Comparison of ENCODE assay signal across 14 cellular contexts in the genomic region with DNA sequence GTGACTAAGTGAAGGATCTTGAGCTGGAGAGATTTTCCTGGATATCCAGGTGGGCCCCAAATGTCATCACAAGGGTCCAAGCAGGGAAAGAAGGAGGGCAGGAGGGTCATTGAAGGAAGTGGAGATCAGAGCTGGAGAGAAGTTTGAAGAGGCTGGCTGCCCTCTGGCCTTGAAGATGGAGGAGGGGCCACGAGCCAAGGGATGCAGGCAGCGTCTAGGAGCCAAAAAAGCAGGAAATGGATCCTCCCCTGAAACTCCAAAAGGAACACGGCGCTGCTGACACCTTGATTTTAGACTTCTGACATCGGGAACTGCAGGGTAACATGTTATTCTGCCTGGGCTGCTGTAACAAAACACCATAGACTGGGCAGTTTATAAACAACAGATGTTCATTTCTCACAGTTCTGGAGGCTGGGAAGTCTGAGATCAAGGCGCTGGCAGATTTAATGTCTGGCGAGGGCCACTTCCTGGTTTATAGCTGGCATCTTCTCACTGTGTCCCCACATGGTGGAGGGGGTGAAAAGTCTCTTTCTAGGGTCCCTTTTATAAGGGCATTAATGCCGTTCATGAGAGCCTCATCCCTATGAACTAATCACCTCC. TPM values are rescaled to one million over a fixed set of nuclear protein-coding genes. Genes with fewer than 3 reads are reported as not detected.
DNase-seq lines count a peak whose midpoint lies in the region; ATAC-seq, FAIRE-seq and TF ChIP-seq lines count a peak whose summit lies in the region.
"Had no signal": no experiment of that assay in that cellular context is flagged by ENCODE, and none has a peak within 500 bp of the region (broad histone marks: within the 10 kb centered on the region; RNA-seq: fewer than 3 reads in every experiment).

No MANE protein-coding gene starts in this region.

- H3K4me3 ChIP-seq in heart left ventricle = no peak overlapping the region
- H3K4me3 ChIP-seq in WERI-Rb-1 (ENCODE audit: low read depth, low read length) = no peak overlapping the region
- no peak overlapping the region for H3K4me3 ChIP-seq in keratinocyte (ENCODE audit: control insufficient read depth in 2 of 3, extremely low read depth in 1 of 3, insufficient read depth in 2 of 3, low read depth in 1 of 3, low read length in 3 of 3)
- H3K4me3 ChIP-seq in Peyer's patch = no peak overlapping the region
- H3K4me3 ChIP-seq: left ventricle myocardium inferior had no signal

- DNase-seq in left ventricle myocardium superior (peak; percentile 13), heart left ventricle (no peak), WERI-Rb-1 (no peak), keratinocyte (ENCODE audit: low read depth, low spot score) (no peak), activated T-cell treated with anti-CD3 and anti-CD28 coated beads for 4 hours (no peak), Peyer's patch (no peak), HK-2 (ENCODE audit: unreplicated experiment) (no peak)
- DNase-seq: activated T-cell treated with anti-CD3 and anti-CD28 coated beads, Interleukin-2, amount 50 U/mL, for 48 hours; caudate nucleus; left ventricle myocardium inferior; NCI-H1436; stimulated activated CD4-positive, alpha-beta T cell treated with anti-CD3 and anti-CD28 coated beads, Interleukin-4, amount 100 ng/mL, for 4 hours had no signal

- peaks cover 0 to 18% (median 2%) of the 10 kb centered on the region in 12 donors for H3K4me1 ChIP-seq in heart left ventricle
- peaks cover 41% of the 10 kb centered on the region for H3K4me1 ChIP-seq in keratinocyte (ENCODE audit: control insufficient read depth, extremely low read depth, insufficient read depth, low read length)
- H3K4me1 ChIP-seq in Peyer's patch = no peaks in the 10 kb centered on the region
- H3K4me1 ChIP-seq: left ventricle myocardium inferior had no signal

- H2AFZ ChIP-seq in keratinocyte (ENCODE audit: control insufficient read depth, low read length) = no peak overlapping the region

- no peak for TF ChIP-seq POLR2A in heart left ventricle (IDR thresholded peaks at IDR 0.05)
- no peak for TF ChIP-seq POLR2A in Peyer's patch (IDR thresholded peaks at IDR 0.05)

- H3K79me2 ChIP-seq in keratinocyte (ENCODE audit: control insufficient read depth, insufficient read depth, low read length) = no peaks in the 10 kb centered on the region

- H3K27ac ChIP-seq in heart left ventricle = peak overlapping the region in 1 of 12 donors; percentile 39
- 0 out of 2 replicates have a peak overlapping the region, but pooled peaks have one; percentile 1 for H3K27ac ChIP-seq in WERI-Rb-1
- H3K27ac ChIP-seq in keratinocyte (ENCODE audit: control insufficient read depth, insufficient read depth, low read length) = peak overlapping the region; percentile 74
- H3K27ac ChIP-seq in Peyer's patch = peak overlapping the region in 2 of 4 donors; percentile 50 to 67

- ATAC-seq in left ventricle myocardium superior (no peak), heart left ventricle (no peak), HG03442 (IDR thresholded peaks at IDR 0.05; ENCODE audit: unreplicated experiment) (no peak)

- no peaks in the 10 kb centered on the region for H4K20me1 ChIP-seq in keratinocyte (ENCODE audit: control insufficient read depth, extremely low read depth, insufficient read depth, low read length)

- TF ChIP-seq CTCF in heart left ventricle (IDR thresholded peaks at IDR 0.05) (no peak), WERI-Rb-1 (IDR thresholded peaks at IDR 0.05; ENCODE audit: low read depth, low read length) (no peak), keratinocyte (optimal IDR thresholded peaks at IDR 0.05 in 1 of 3, IDR thresholded peaks at IDR 0.05 in 1 of 3, conservative IDR thresholded peaks at IDR 0.05 in 1 of 3; ENCODE audit: extremely low read depth in 1 of 3, insufficient read depth in 2 of 3, low read length in 3 of 3) (no peak), Peyer's patch (IDR thresholded peaks at IDR 0.05) (no peak)

- H3K9me1 ChIP-seq in keratinocyte (ENCODE audit: control insufficient read depth, extremely low read depth, insufficient read depth, low read length) = no peaks in the 10 kb centered on the region

- no peak overlapping the region for H3K4me2 ChIP-seq in keratinocyte (ENCODE audit: control insufficient read depth, extremely low read depth, insufficient read depth, low read depth, low read length)

- no peaks in the 10 kb centered on the region for H3K36me3 ChIP-seq in heart left ventricle
- no peaks in the 10 kb centered on the region for H3K36me3 ChIP-seq in WERI-Rb-1
- H3K36me3 ChIP-seq in keratinocyte (ENCODE audit: control insufficient read depth in 2 of 2, extremely low read depth in 1 of 2, insufficient read depth in 2 of 2, low read length in 2 of 2) = no peaks in the 10 kb centered on the region
- H3K36me3 ChIP-seq in Peyer's patch = no peaks in the 10 kb centered on the region
- H3K36me3 ChIP-seq: left ventricle myocardium inferior had no signal

- dilution Hi-C loops in keratinocyte (cut with MboI; ENCODE audit: extremely low pct_ligation_motif_present, low sequenced_read_pairs) = no loop called here

- H3K9me3 ChIP-seq in heart left ventricle (no peaks in the 10 kb centered on the region), WERI-Rb-1 (ENCODE audit: severe bottlenecking) (peaks cover 3% of the 10 kb centered on the region), keratinocyte (ENCODE audit: control insufficient read depth, low read depth, low read length) (no peaks in the 10 kb centered on the region), Peyer's patch (no peaks in the 10 kb centered on the region)
- H3K9me3 ChIP-seq: left ventricle myocardium inferior had no signal

- WGBS in heart left ventricle, 4 donors = 80 to 91% (median 89%) methylated on average over 8 of the region's 8 CpGs

- no peak for FAIRE-seq in keratinocyte (lab: Jason Lieb, UNC)
- FAIRE-seq: frontal cortex had no signal

- peak overlapping the region; percentile 55 for H3K9ac ChIP-seq in keratinocyte (ENCODE audit: control insufficient read depth, extremely low read depth, insufficient read depth, low read length)

- H3K27me3 ChIP-seq in heart left ventricle = no peaks in the 10 kb centered on the region
- H3K27me3 ChIP-seq in WERI-Rb-1 (ENCODE audit: insufficient read depth, low read depth, severe bottlenecking) = no peaks in the 10 kb centered on the region
- H3K27me3 ChIP-seq in keratinocyte (ENCODE audit: control insufficient read depth, extremely low read depth, insufficient read depth, low read length) = no peaks in the 10 kb centered on the region
- H3K27me3 ChIP-seq in Peyer's patch = no peaks in the 10 kb centered on the region

- intact Hi-C loops in left ventricle myocardium superior (cut with micrococcal nuclease) = no loop called here
- intact Hi-C loops in heart left ventricle (cut with DNase I) = no loop called here

RNA-seq across cellular contexts. Expression of a gene that starts 28.8 kb away (rescaled TPM):
- total RNA-seq in left ventricle myocardium superior (6.6 TPM), heart left ventricle (10 to 100 TPM in 1 of 9 donors, 1 to 10 TPM in 8; 4.3 to 10.2 (median 6.2) TPM), Peyer's patch (10 to 100 TPM in 2 of 4 donors, 1 to 10 TPM in 2; 6.1 to 20.4 (median 14.1) TPM)
- polyA plus RNA-seq in heart left ventricle (1 to 10 TPM; 1.2 to 2.5 TPM), keratinocyte (9.5 to 12.2 TPM (median 10.3 TPM) in 3 replicates)
- polyA plus RNA-seq in keratinocyte (2011; ENCODE audit: low read depth) = 11.1 TPM
- polyA plus RNA-seq in keratinocyte (2011; cell fraction: cytosol; rRNA removed) = 4.8 and 8.0 TPM in 2 replicates
- 17.5 and 20.6 TPM in 2 replicates for polyA plus RNA-seq in keratinocyte (2011; cell fraction: nucleus; rRNA removed)
- 7.3 and 14.0 TPM in 2 replicates for polyA plus RNA-seq in keratinocyte (2012; ENCODE audit: low replicate concordance)
- polyA minus RNA-seq in keratinocyte = 15.5 to 28.0 TPM (median 22.1 TPM) in 3 replicates
- 6.7 TPM for polyA minus RNA-seq in keratinocyte (2011; cell fraction: cytosol; rRNA and poly(A)+ RNA removed)
- 16.7 and 23.7 TPM in 2 replicates for polyA minus RNA-seq in keratinocyte (2011; cell fraction: nucleus; rRNA and poly(A)+ RNA removed)

RNA-seq across cellular contexts. Expression of a gene that starts 32.2 kb away (rescaled TPM):
- not detected for total RNA-seq in left ventricle myocardium superior
- under 1 TPM in 2 of 9 donors, not detected in 7; 0.07 to 0.19 TPM for total RNA-seq in heart left ventricle
- polyA plus RNA-seq in heart left ventricle = not detected
- 0.03 TPM in 1 of 3 replicates, not detected in the others for polyA plus RNA-seq in keratinocyte
- polyA plus RNA-seq in keratinocyte (2011; ENCODE audit: low read depth) = not detected
- not detected in 2 replicates for polyA plus RNA-seq in keratinocyte (2011; cell fraction: cytosol; rRNA removed)
- not detected in 2 replicates for polyA plus RNA-seq in keratinocyte (2011; cell fraction: nucleus; rRNA removed)
- polyA plus RNA-seq in keratinocyte (2012; ENCODE audit: low replicate concordance) = not detected in 2 replicates
- polyA minus RNA-seq in keratinocyte = not detected in 3 replicates
- polyA minus RNA-seq in keratinocyte (2011; cell fraction: cytosol; rRNA and poly(A)+ RNA removed) = not detected
- polyA minus RNA-seq in keratinocyte (2011; cell fraction: nucleus; rRNA and poly(A)+ RNA removed) = not detected in 2 replicates
- total RNA-seq in Peyer's patch = under 1 TPM in 3 of 4 donors, not detected in 1; 0.53 to 0.95 (median 0.83) TPM
- total RNA-seq: frontal cortex had no signal
